In genomic region chr12:88985631-88986030, GRCh38 we compare ENCODE assay signal across 22 cellular contexts.
A peak's percentile ranks its signal among the peaks of the same experiment; 100 is the strongest.
DNase-seq lines count a peak whose midpoint lies in the region; ATAC-seq, FAIRE-seq and TF ChIP-seq lines count a peak whose summit lies in the region.
"Had no signal": no experiment of that assay in that cellular context is flagged by ENCODE, and none has a peak within 500 bp of the region (broad histone marks: within the 10 kb centered on the region; RNA-seq: fewer than 3 reads in every experiment).

No MANE protein-coding gene starts in this region.

- H3K27me3 ChIP-seq in left ventricle myocardium inferior (ENCODE audit: low read depth) (no peaks in the 10 kb centered on the region), SJCRH30 (no peaks in the 10 kb centered on the region), hepatocyte (no peaks in the 10 kb centered on the region)
- H3K27me3 ChIP-seq: BLaER1 treated with 17β-estradiol and CSF1 and Interleukin-3, amounts not matched to agents 10 nM and 100 nM; SJSA1 had no signal

- WGBS in hepatocyte (ENCODE audit: low lambda C conversion rate, missing lambda C conversion rate) = 73% methylated on average over 3 of the region's 3 CpGs

- no peak overlapping the region for H3K4me3 ChIP-seq in left ventricle myocardium inferior
- no peak overlapping the region for H3K4me3 ChIP-seq in SJCRH30
- no peak overlapping the region for H3K4me3 ChIP-seq in hepatocyte
- H3K4me3 ChIP-seq: BLaER1 treated with 17β-estradiol and CSF1 and Interleukin-3, amounts not matched to agents 10 nM and 100 nM; SJSA1 had no signal

- no peak for ATAC-seq in Right ventricle myocardium inferior
- no peak for ATAC-seq in HG02884 (IDR thresholded peaks at IDR 0.05; ENCODE audit: unreplicated experiment)
- ATAC-seq in GM18517 (IDR thresholded peaks at IDR 0.05; ENCODE audit: unreplicated experiment) = no peak
- ATAC-seq: PC-3 had no signal

- intact Hi-C loops in left ventricle myocardium inferior (cut with micrococcal nuclease) = no loop called here
- intact Hi-C loops in Right ventricle myocardium inferior (cut with DNase I) = loop anchor here (10.0 kb wide), 1 partner anchor 91 kb away; no protein-coding TSS in a partner anchor

- H3K27ac ChIP-seq in left ventricle myocardium inferior (replicated peaks) (peak overlapping the region; percentile 47), SJCRH30 (peak overlapping the region; percentile 85), hepatocyte (no peak overlapping the region)
- H3K27ac ChIP-seq: 22Rv1; BLaER1 treated with 17β-estradiol and CSF1 and Interleukin-3, amounts not matched to agents 10 nM and 100 nM; RWPE1; SJSA1 had no signal

- H3K36me3 ChIP-seq in left ventricle myocardium inferior = no peaks in the 10 kb centered on the region
- no peaks in the 10 kb centered on the region for H3K36me3 ChIP-seq in SJCRH30
- H3K36me3 ChIP-seq in hepatocyte (replicated peaks; ENCODE audit: insufficient read depth, low read depth) = no peaks in the 10 kb centered on the region
- H3K36me3 ChIP-seq: BLaER1 treated with 17β-estradiol and CSF1 and Interleukin-3, amounts not matched to agents 10 nM and 100 nM; SJSA1 had no signal

- DNase-seq in left ventricle myocardium inferior (no peak), Right ventricle myocardium inferior (ENCODE audit: missing footprints) (no peak), SJCRH30 (peak in 1 of 2 experiments; percentile 51), iris pigment epithelial cell (ENCODE audit: low read depth) (peak; percentile 72), hepatocyte (ENCODE audit: low spot score) (no peak), frontal cortex (ENCODE audit: low spot score in 2 of 2) (no peak)
- DNase-seq: CD8-positive, alpha-beta memory T cell; DMS 273 treated with DMSO at 0.1 percent for 48 hours; H7; KG1; NCI-H1436; NCI-H2029; NCI-H2171 treated with DMSO at 0.1 percent for 48 hours; NCI-H510A; NCI-H82; PC-3 had no signal

- H3K4me1 ChIP-seq in left ventricle myocardium inferior = peaks cover 16% of the 10 kb centered on the region
- H3K4me1 ChIP-seq in SJCRH30 = peaks cover 39% of the 10 kb centered on the region
- no peaks in the 10 kb centered on the region for H3K4me1 ChIP-seq in hepatocyte (ENCODE audit: insufficient read depth)
- H3K4me1 ChIP-seq: BLaER1 treated with 17β-estradiol and CSF1 and Interleukin-3, amounts not matched to agents 10 nM and 100 nM; SJSA1 had no signal

- H3K4me2 ChIP-seq in hepatocyte = no peak overlapping the region
- H3K4me2 ChIP-seq: BLaER1 treated with 17β-estradiol and CSF1 and Interleukin-3, amounts not matched to agents 10 nM and 100 nM had no signal

- TF ChIP-seq CTCF in left ventricle myocardium inferior (IDR thresholded peaks at IDR 0.05; ENCODE audit: borderline replicate concordance) (no peak), hepatocyte (IDR thresholded peaks at IDR 0.05; ENCODE audit: poor library complexity) (no peak)

- H4K20me1 ChIP-seq in hepatocyte (ENCODE audit: insufficient read depth, poor library complexity, severe bottlenecking) = no peaks in the 10 kb centered on the region
- H4K20me1 ChIP-seq: BLaER1 treated with 17β-estradiol and CSF1 and Interleukin-3, amounts not matched to agents 10 nM and 100 nM had no signal

- no peak for FAIRE-seq in frontal cortex (lab: Jason Lieb, UNC)

- H3K79me2 ChIP-seq in hepatocyte = no peaks in the 10 kb centered on the region

- no peak overlapping the region for H2AFZ ChIP-seq in hepatocyte

- H3K9me2 ChIP-seq in hepatocyte (replicated peaks; ENCODE audit: insufficient read depth) = no peaks in the 10 kb centered on the region

- H3K9me3 ChIP-seq in left ventricle myocardium inferior (replicated peaks) = no peaks in the 10 kb centered on the region
- H3K9me3 ChIP-seq in SJCRH30 (replicated peaks) = 0 out of 2 replicates have a peak, but pooled peaks cover 2% of the 10 kb centered on the region
- H3K9me3 ChIP-seq in hepatocyte (ENCODE audit: low read depth) = no peaks in the 10 kb centered on the region
- H3K9me3 ChIP-seq: BLaER1 treated with 17β-estradiol and CSF1 and Interleukin-3, amounts not matched to agents 10 nM and 100 nM; SJSA1 had no signal
